ENCODE assay signal across 27 cellular contexts in the genomic region with DNA sequence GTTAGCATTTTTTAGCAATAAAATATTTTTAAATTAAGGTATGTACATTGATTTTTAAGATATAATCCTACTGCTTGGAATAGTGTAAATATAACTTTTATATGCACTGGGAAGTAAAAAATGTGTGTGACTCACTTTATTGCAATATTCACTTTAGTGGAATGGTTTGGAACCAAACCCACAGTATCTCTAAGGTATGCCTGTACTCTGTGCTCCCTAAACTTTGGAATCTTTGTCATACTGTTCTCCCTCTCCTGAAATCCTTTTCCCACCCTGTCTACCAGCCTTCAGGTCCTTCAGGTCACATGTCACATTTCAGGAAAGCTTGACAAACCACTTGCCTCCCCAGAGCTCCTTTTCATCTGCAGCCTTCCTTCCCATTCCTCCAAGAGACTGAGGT.
DNase-seq lines count a peak whose midpoint lies in the region; ATAC-seq and TF ChIP-seq lines count a peak whose summit lies in the region.
"Had no signal": no experiment of that assay in that cellular context is flagged by ENCODE, and none has a peak within 500 bp of the region (broad histone marks: within the 10 kb centered on the region; RNA-seq: fewer than 3 reads in every experiment).

No MANE protein-coding gene starts in this region.

- dilution Hi-C loops in mammary epithelial cell (cut with HindIII; ENCODE audit: low sequenced_read_pairs) = no loop called here

- TF ChIP-seq POLR2A in breast epithelium (IDR thresholded peaks at IDR 0.05) (no peak), gastroesophageal sphincter (IDR thresholded peaks at IDR 0.05) (no peak)

- intact Hi-C loops in mammary epithelial cell (cut with micrococcal nuclease) = no loop called here
- intact Hi-C loops in breast epithelium (cut with DNase I; ENCODE audit: low total_unique reads) = no loop called here
- intact Hi-C loops in CD4-positive, alpha-beta memory T cell (cut with micrococcal nuclease) = no loop called here
- intact Hi-C loops in tibial artery (cut with DNase I; ENCODE audit: low total_unique reads) = no loop called here

- H3K4me2 ChIP-seq in mammary epithelial cell (ENCODE audit: insufficient read depth, low read depth, low read length) = no peak overlapping the region

- in situ Hi-C loops in mammary epithelial cell (cut with MboI; ENCODE audit: low sequenced_read_pairs in 2 of 2) = no loop called here

- no peaks in the 10 kb centered on the region for H3K36me3 ChIP-seq in mammary epithelial cell (ENCODE audit: insufficient read depth, low read length)
- H3K36me3 ChIP-seq in breast epithelium = no peaks in the 10 kb centered on the region
- H3K36me3 ChIP-seq in adipocyte (ENCODE audit: control insufficient read depth, insufficient read depth, low read length, severe bottlenecking) = no peaks in the 10 kb centered on the region
- H3K36me3 ChIP-seq in CD4-positive, alpha-beta memory T cell (ENCODE audit: insufficient read depth, low read length) = no peaks in the 10 kb centered on the region
- H3K36me3 ChIP-seq in tibial artery = no peaks in the 10 kb centered on the region
- no peaks in the 10 kb centered on the region for H3K36me3 ChIP-seq in gastroesophageal sphincter
- H3K36me3 ChIP-seq: thyroid gland had no signal

- peak overlapping the region; percentile 3 for H2AFZ ChIP-seq in mammary epithelial cell (ENCODE audit: low read depth, low read length)

- no peaks in the 10 kb centered on the region for H3K36me3 Mint-ChIP-seq in CD4-positive, alpha-beta memory T cell
- H3K36me3 Mint-ChIP-seq: activated naive CD4-positive, alpha-beta T cell treated with anti-CD3 and anti-CD28 coated beads, Interleukin-2, amount 10 ng/mL, durations not matched to agents 7 days and 5 days; CD14-positive monocyte; naive thymus-derived CD4-positive, alpha-beta T cell had no signal

- no peaks in the 10 kb centered on the region for H3K27me3 ChIP-seq in mammary epithelial cell (ENCODE audit: insufficient read depth, low read length)
- no peaks in the 10 kb centered on the region for H3K27me3 ChIP-seq in breast epithelium
- H3K27me3 ChIP-seq in adipocyte (replicated peaks; ENCODE audit: control insufficient read depth, insufficient read depth, low read length) = no peaks in the 10 kb centered on the region
- H3K27me3 ChIP-seq in CD4-positive, alpha-beta memory T cell (ENCODE audit: insufficient read depth, low read length) = no peaks in the 10 kb centered on the region
- no peaks in the 10 kb centered on the region for H3K27me3 ChIP-seq in tibial artery
- no peaks in the 10 kb centered on the region for H3K27me3 ChIP-seq in gastroesophageal sphincter
- H3K27me3 ChIP-seq: thyroid gland had no signal

- ATAC-seq in GM21529 (IDR thresholded peaks at IDR 0.05; ENCODE audit: unreplicated experiment) (no peak), gastroesophageal sphincter (no peak)
- ATAC-seq: esophagus mucosa; HCT116; K562; naive thymus-derived CD4-positive, alpha-beta T cell had no signal

- H3K9me3 ChIP-seq in mammary epithelial cell (replicated peaks; ENCODE audit: insufficient read depth, low read length) = no peaks in the 10 kb centered on the region
- no peaks in the 10 kb centered on the region for H3K9me3 ChIP-seq in breast epithelium
- no peaks in the 10 kb centered on the region for H3K9me3 ChIP-seq in adipocyte (ENCODE audit: control insufficient read depth, low read length)
- H3K9me3 ChIP-seq in CD4-positive, alpha-beta memory T cell (ENCODE audit: control insufficient read depth in 1 of 2, low read length in 2 of 2) = no peaks in the 10 kb centered on the region
- H3K9me3 ChIP-seq in tibial artery = no peaks in the 10 kb centered on the region
- H3K9me3 ChIP-seq in gastroesophageal sphincter = no peaks in the 10 kb centered on the region
- H3K9me3 ChIP-seq: thyroid gland had no signal

- TF ChIP-seq CTCF in mammary epithelial cell (conservative IDR thresholded peaks at IDR 0.05 in 1 of 2, IDR thresholded peaks at IDR 0.05 in 1 of 2; ENCODE audit: extremely low read depth in 1 of 2, insufficient read depth in 1 of 2, low read depth in 1 of 2, low read length in 2 of 2) = no peak
- no peak for TF ChIP-seq CTCF in breast epithelium (IDR thresholded peaks at IDR 0.05)
- no peak for TF ChIP-seq CTCF in fibroblast of villous mesenchyme (IDR thresholded peaks at IDR 0.05; ENCODE audit: insufficient read depth, low read depth, low read length)
- TF ChIP-seq CTCF in tibial artery (IDR thresholded peaks at IDR 0.05) = no peak
- TF ChIP-seq CTCF in gastroesophageal sphincter (IDR thresholded peaks at IDR 0.05) = no peak

- peaks cover 0 to 4% (median 0%) of the 10 kb centered on the region in 8 donors for H3K9me3 Mint-ChIP-seq in CD4-positive, alpha-beta memory T cell
- H3K9me3 Mint-ChIP-seq: activated naive CD4-positive, alpha-beta T cell treated with anti-CD3 and anti-CD28 coated beads, Interleukin-2, amount 10 ng/mL, durations not matched to agents 7 days and 5 days; T-helper 1 cell treated with Interleukin-12 subunit alpha and Interleukin-12 subunit beta and Interleukin-4 antibody, amounts not matched to agents 30 μg/mL and 1 μg/mL, for 36 hours had no signal

- peaks cover 21% of the 10 kb centered on the region for H3K4me1 ChIP-seq in mammary epithelial cell (ENCODE audit: insufficient read depth, low read length)
- no peaks in the 10 kb centered on the region for H3K4me1 ChIP-seq in breast epithelium
- H3K4me1 ChIP-seq in adipocyte (ENCODE audit: control insufficient read depth, insufficient read depth, low read length) = peaks cover 67% of the 10 kb centered on the region
- no peaks in the 10 kb centered on the region for H3K4me1 ChIP-seq in CD4-positive, alpha-beta memory T cell (ENCODE audit: insufficient read depth, low read length)
- H3K4me1 ChIP-seq in tibial artery = no peaks in the 10 kb centered on the region
- no peaks in the 10 kb centered on the region for H3K4me1 ChIP-seq in gastroesophageal sphincter
- H3K4me1 ChIP-seq: thyroid gland had no signal

- no peaks in the 10 kb centered on the region for H4K20me1 ChIP-seq in mammary epithelial cell (ENCODE audit: insufficient read depth, low read length)

- H3K27ac Mint-ChIP-seq in CD4-positive, alpha-beta memory T cell = no peak overlapping the region
- H3K27ac Mint-ChIP-seq: activated naive CD4-positive, alpha-beta T cell treated with anti-CD3 and anti-CD28 coated beads, Interleukin-2, amount 10 ng/mL, durations not matched to agents 7 days and 5 days; CD14-positive monocyte; naive thymus-derived CD4-positive, alpha-beta T cell; T-helper 1 cell treated with Interleukin-12 subunit alpha and Interleukin-12 subunit beta and Interleukin-4 antibody, amounts not matched to agents 30 μg/mL and 1 μg/mL, for 36 hours had no signal

- H3K27ac ChIP-seq in mammary epithelial cell (ENCODE audit: insufficient read depth, low read depth, low read length) = peak overlapping the region; percentile 11
- no peak overlapping the region for H3K27ac ChIP-seq in breast epithelium
- H3K27ac ChIP-seq in CD4-positive, alpha-beta memory T cell (ENCODE audit: low read depth, low read length) = no peak overlapping the region
- no peak overlapping the region for H3K27ac ChIP-seq in tibial artery
- peak overlapping the region in 1 of 4 donors; percentile 56 for H3K27ac ChIP-seq in gastroesophageal sphincter
- H3K27ac ChIP-seq: thyroid gland had no signal

- CTCF ChIA-PET in mammary epithelial cell (lab: Charles Lee; ENCODE audit: low non-redundant PET) = no interaction called here
- CTCF ChIA-PET in CD4-positive, alpha-beta memory T cell (lab: Charles Lee; ENCODE audit: partially characterized antibody) = no interaction called here

- H3K4me3 ChIP-seq in mammary epithelial cell (replicated peaks in 1 of 3; ENCODE audit: insufficient read depth in 1 of 3, low read depth in 2 of 3, low read length in 3 of 3) (no peak overlapping the region), breast epithelium (no peak overlapping the region), adipocyte (ENCODE audit: low read length) (peak overlapping the region; percentile 1), fibroblast of villous mesenchyme (ENCODE audit: low read depth, low read length) (no peak overlapping the region), tibial artery (no peak overlapping the region), gastroesophageal sphincter (no peak overlapping the region)
- no peak overlapping the region for H3K4me3 ChIP-seq in CD4-positive, alpha-beta memory T cell (ENCODE audit: low read length in 2 of 2)
- H3K4me3 ChIP-seq: K562, thyroid gland had no signal

- no peak overlapping the region for H3K4me3 Mint-ChIP-seq in CD4-positive, alpha-beta memory T cell
- H3K4me3 Mint-ChIP-seq: activated naive CD4-positive, alpha-beta T cell treated with anti-CD3 and anti-CD28 coated beads, Interleukin-2, amount 10 ng/mL, durations not matched to agents 7 days and 5 days; CD14-positive monocyte; naive thymus-derived CD4-positive, alpha-beta T cell; T-helper 1 cell treated with Interleukin-12 subunit alpha and Interleukin-12 subunit beta and Interleukin-4 antibody, amounts not matched to agents 30 μg/mL and 1 μg/mL, for 36 hours had no signal

- H3K4me1 Mint-ChIP-seq in CD4-positive, alpha-beta memory T cell = no peaks in the 10 kb centered on the region
- H3K4me1 Mint-ChIP-seq: activated naive CD4-positive, alpha-beta T cell treated with anti-CD3 and anti-CD28 coated beads, Interleukin-2, amount 10 ng/mL, durations not matched to agents 7 days and 5 days; CD14-positive monocyte; naive thymus-derived CD4-positive, alpha-beta T cell had no signal

- DNase-seq in mammary epithelial cell (peak; percentile 27), breast epithelium (ENCODE audit: low spot score in 2 of 2) (no peak), adipocyte (ENCODE audit: low read depth) (peak; percentile 52), fibroblast of villous mesenchyme (ENCODE audit: low read depth) (peak; percentile 16), tibial artery (no peak)
- no peak for DNase-seq in CD4-positive, alpha-beta memory T cell
- DNase-seq: 8988T; activated CD4-positive, alpha-beta T cell treated with anti-CD3 and anti-CD28 coated beads for 4 hours; activated naive CD4-positive, alpha-beta T cell treated with anti-CD3 and anti-CD28 coated beads, Interleukin-2, amount 10 ng/mL, durations not matched to agents 7 days and 5 days; effector CD8-positive, alpha-beta T cell; glutamatergic neuron; naive thymus-derived CD4-positive, alpha-beta T cell; NCI-H1436; NCI-H748 treated with DMSO at 0.1 percent for 48 hours; OCI-M1; retina; SIG-M5; stimulated activated CD4-positive, alpha-beta T cell treated with anti-CD3 and anti-CD28 coated beads, Interleukin-4, amount 100 ng/mL, for 24 hours; stimulated activated naive CD4-positive, alpha-beta T cell treated with Interleukin-2 at 50 U/mL for 16 hours; thyroid gland had no signal

- no peak for TF ChIP-seq EP300 in gastroesophageal sphincter (IDR thresholded peaks at IDR 0.05)

- BruUV-seq in mammary epithelial cell (replicated peaks; lab: Mats Ljungman, UMichigan) = no TSS peak

- POLR2A ChIA-PET in CD4-positive, alpha-beta memory T cell (lab: Charles Lee; ENCODE audit: partially characterized antibody) = no interaction called here

- H3K9ac ChIP-seq in mammary epithelial cell (ENCODE audit: insufficient read depth, low read length) = no peak overlapping the region
- peak overlapping the region; percentile 40 for H3K9ac ChIP-seq in adipocyte (ENCODE audit: low read length)

- no peaks in the 10 kb centered on the region for H3K79me2 ChIP-seq in mammary epithelial cell (ENCODE audit: insufficient read depth, low read length)

- H3K27me3 Mint-ChIP-seq in CD4-positive, alpha-beta memory T cell = peaks cover 2% of the 10 kb centered on the region in 2 donors
- H3K27me3 Mint-ChIP-seq: activated naive CD4-positive, alpha-beta T cell treated with anti-CD3 and anti-CD28 coated beads, Interleukin-2, amount 10 ng/mL, durations not matched to agents 7 days and 5 days had no signal

Comparison
In these comparisons a context has a peak if more than half of its experiments do, and no peak if none do; other contexts are left out.
1. DNase-seq: peak in mammary epithelial cell (single experiment), adipocyte (single experiment) and fibroblast of villous mesenchyme (single experiment); none in breast epithelium (0 of 2), CD4-positive, alpha-beta memory T cell (0 of 5) and tibial artery (0 of 2).